ENCODE assay signal across 11 cellular contexts in genomic region chr4:153916273-153916755, GRCh38.
DNase-seq lines count a peak whose midpoint lies in the region; ATAC-seq and TF ChIP-seq lines count a peak whose summit lies in the region.
"Had no signal": no experiment of that assay in that cellular context is flagged by ENCODE, and none has a peak within 500 bp of the region (broad histone marks: within the 10 kb centered on the region; RNA-seq: fewer than 3 reads in every experiment).

No MANE protein-coding gene starts in this region.

- peaks cover 2% of the 10 kb centered on the region for H3K9me3 Mint-ChIP-seq in activated naive CD8-positive, alpha-beta T cell treated with anti-CD3 and anti-CD28 coated beads, Interleukin-2, amount 10 ng/mL, durations not matched to agents 7 days and 5 days
- H3K9me3 Mint-ChIP-seq: neural crest cell had no signal

- H3K4me1 Mint-ChIP-seq in activated naive CD8-positive, alpha-beta T cell treated with anti-CD3 and anti-CD28 coated beads, Interleukin-2, amount 10 ng/mL, durations not matched to agents 7 days and 5 days, result peaks cover 5% of the 10 kb centered on the region
- H3K4me1 Mint-ChIP-seq: neural crest cell had no signal

- 59% methylated on average over 3 of the region's 5 CpGs for WGBS in right lobe of liver (ENCODE audit: insufficient coverage, low coverage, low lambda C conversion rate, missing lambda C conversion rate)

- intact Hi-C loops in right lobe of liver (cut with DNase I), result no loop called here

- ATAC-seq in GM18508 (IDR thresholded peaks at IDR 0.05; ENCODE audit: insufficient read depth, unreplicated experiment) (peak; percentile 96), GM21381 (IDR thresholded peaks at IDR 0.05; ENCODE audit: unreplicated experiment) (peak; percentile 98), HG03159 (IDR thresholded peaks at IDR 0.05; ENCODE audit: unreplicated experiment) (peak; percentile 94), right lobe of liver (no peak)
- ATAC-seq in activated naive CD8-positive, alpha-beta T cell treated with anti-CD3 and anti-CD28 coated beads, Interleukin-2, amount 10 ng/mL, durations not matched to agents 7 days and 5 days (ENCODE audit: low read depth), result peak; percentile 83

- no peak for TF ChIP-seq POLR2A in right lobe of liver (IDR thresholded peaks at IDR 0.05)

- peaks cover 35% of the 10 kb centered on the region for H3K27me3 Mint-ChIP-seq in activated naive CD8-positive, alpha-beta T cell treated with anti-CD3 and anti-CD28 coated beads, Interleukin-2, amount 10 ng/mL, durations not matched to agents 7 days and 5 days

- no peak overlapping the region for H3K27ac ChIP-seq in right lobe of liver
- H3K27ac ChIP-seq: suprapubic skin had no signal

- H3K36me3 ChIP-seq in right lobe of liver, result no peaks in the 10 kb centered on the region
- H3K36me3 ChIP-seq: suprapubic skin had no signal

- H3K9me3 ChIP-seq in right lobe of liver, result no peaks in the 10 kb centered on the region
- H3K9me3 ChIP-seq: suprapubic skin had no signal

- H3K27me3 ChIP-seq in right lobe of liver, result no peaks in the 10 kb centered on the region
- H3K27me3 ChIP-seq: suprapubic skin had no signal

- H3K27ac Mint-ChIP-seq in activated naive CD8-positive, alpha-beta T cell treated with anti-CD3 and anti-CD28 coated beads, Interleukin-2, amount 10 ng/mL, durations not matched to agents 7 days and 5 days, result no peak overlapping the region

- no peak overlapping the region for H3K4me3 ChIP-seq in right lobe of liver
- H3K4me3 ChIP-seq: suprapubic skin had no signal

- H3K36me3 Mint-ChIP-seq in activated naive CD8-positive, alpha-beta T cell treated with anti-CD3 and anti-CD28 coated beads, Interleukin-2, amount 10 ng/mL, durations not matched to agents 7 days and 5 days, result peaks cover 4% of the 10 kb centered on the region

- peak; percentile 29 for DNase-seq in activated naive CD8-positive, alpha-beta T cell treated with anti-CD3 and anti-CD28 coated beads, Interleukin-2, amount 10 ng/mL, durations not matched to agents 7 days and 5 days
- DNase-seq in DMS53 (lab: John Stamatoyannopoulos, UW) (no peak), HUDEP-2 (lab: John Stamatoyannopoulos, UW; ENCODE audit: unreplicated experiment in 76 of 76) (no peak), NOMO-1 treated with dmso at 0.1 percent for 144 hours (lab: John Stamatoyannopoulos, UW; ENCODE audit: unreplicated experiment) (no peak), right lobe of liver (no peak)
- DNase-seq: DMS79 treated with DMSO at 0.1 percent for 48 hours had no signal

- H3K4me1 ChIP-seq in right lobe of liver, result no peaks in the 10 kb centered on the region

- POLR2A ChIA-PET in activated naive CD8-positive, alpha-beta T cell treated with anti-CD3 and anti-CD28 coated beads, Interleukin-2, amount 10 ng/mL, durations not matched to agents 7 days and 5 days (lab: Charles Lee), result no interaction called here

- no peak overlapping the region for H3K4me3 Mint-ChIP-seq in activated naive CD8-positive, alpha-beta T cell treated with anti-CD3 and anti-CD28 coated beads, Interleukin-2, amount 10 ng/mL, durations not matched to agents 7 days and 5 days
- H3K4me3 Mint-ChIP-seq: neural crest cell had no signal

- TF ChIP-seq CTCF in right lobe of liver (IDR thresholded peaks at IDR 0.05), result no peak

Comparison
In these comparisons a context has a peak if more than half of its experiments do, and no peak if none do; other contexts are left out.
1. ATAC-seq: peak in GM18508 (single experiment), GM21381 (single experiment), HG03159 (single experiment) and activated naive CD8-positive, alpha-beta T cell treated with anti-CD3 and anti-CD28 coated beads, Interleukin-2, amount 10 ng/mL, durations not matched to agents 7 days and 5 days (single experiment); none in right lobe of liver (0 of 4).